ENCODE assay signal across 1 cellular context in the genomic region with DNA sequence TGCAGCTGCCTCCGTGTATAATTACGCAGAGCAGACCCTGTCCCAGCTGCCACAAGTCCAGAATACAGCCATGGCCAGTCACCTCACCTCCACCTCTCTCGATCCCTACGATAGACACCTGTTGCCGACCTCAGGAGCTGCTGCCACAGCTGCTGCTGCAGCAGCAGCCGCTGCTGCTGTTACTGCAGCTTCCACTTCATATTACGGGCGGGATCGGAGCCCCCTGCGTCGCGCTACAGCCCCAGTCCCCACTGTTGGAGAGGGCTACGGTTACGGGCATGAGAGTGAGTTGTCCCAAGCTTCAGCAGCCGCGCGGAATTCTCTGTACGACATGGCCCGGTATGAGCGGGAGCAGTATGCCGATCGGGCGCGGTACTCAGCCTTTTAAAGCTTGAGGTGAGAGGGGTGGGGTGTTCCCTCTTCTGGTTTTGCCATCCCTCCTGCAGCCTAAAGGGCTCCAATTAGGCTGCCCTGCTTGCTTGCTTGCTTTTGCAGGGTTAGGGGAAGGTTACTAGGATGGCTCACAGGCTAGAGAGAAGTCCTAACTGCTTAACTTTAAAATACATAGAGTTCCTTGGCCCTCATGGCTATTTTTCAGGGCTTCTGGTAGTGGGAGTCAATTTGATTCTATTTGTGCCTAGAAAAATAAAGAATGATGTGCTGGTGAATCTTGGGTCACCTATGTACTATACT.
TF ChIP-seq lines count a peak whose summit lies in the region.

No MANE protein-coding gene starts in this region.

TF ChIP-seq in IMR-90, 13 proteins besides CTCF, POLR2A, EP300 and RAD21:
- TF ChIP-seq BHLHE40 (IDR thresholded peaks at IDR 0.05; ENCODE audit: low read depth, low read length): no peak
- no peak for TF ChIP-seq RFX5 (IDR thresholded peaks at IDR 0.05; ENCODE audit: low read depth, low read length)
- TF ChIP-seq SMC3 (IDR thresholded peaks at IDR 0.05; ENCODE audit: low read depth, low read length): no peak
- TF ChIP-seq, protein P1, sequence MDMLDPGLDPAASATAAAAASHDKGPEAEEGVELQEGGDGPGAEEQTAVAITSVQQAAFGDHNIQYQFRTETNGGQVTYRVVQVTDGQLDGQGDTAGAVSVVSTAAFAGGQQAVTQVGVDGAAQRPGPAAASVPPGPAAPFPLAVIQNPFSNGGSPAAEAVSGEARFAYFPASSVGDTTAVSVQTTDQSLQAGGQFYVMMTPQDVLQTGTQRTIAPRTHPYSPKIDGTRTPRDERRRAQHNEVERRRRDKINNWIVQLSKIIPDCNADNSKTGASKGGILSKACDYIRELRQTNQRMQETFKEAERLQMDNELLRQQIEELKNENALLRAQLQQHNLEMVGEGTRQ (IDR thresholded peaks at IDR 0.05; ENCODE audit: low read depth, low read length): no peak
- no peak for TF ChIP-seq MXI1 (IDR thresholded peaks at IDR 0.05; ENCODE audit: borderline replicate concordance, low read depth, low read length)
- no peak for TF ChIP-seq FOS (IDR thresholded peaks at IDR 0.05; ENCODE audit: low read depth, low read length)
